Comparison of ENCODE assay signal across 24 cellular contexts in genomic region chr14:77849711-77850110, GRCh38. TPM values are rescaled to one million over a fixed set of nuclear protein-coding genes. Genes with fewer than 3 reads are reported as not detected.
DNase-seq lines count a peak whose midpoint lies in the region; ATAC-seq, FAIRE-seq and TF ChIP-seq lines count a peak whose summit lies in the region.
"Had no signal": no experiment of that assay in that cellular context is flagged by ENCODE, and none has a peak within 500 bp of the region (broad histone marks: within the 10 kb centered on the region; RNA-seq: fewer than 3 reads in every experiment).

No MANE protein-coding gene starts in this region.

- H3K4me3 Mint-ChIP-seq in activated T-helper 17 cell treated with anti-CD3 and anti-CD28 coated beads, Interleukin-2, amount 50 U/mL, for 72 hours = no peak overlapping the region
- H3K4me3 Mint-ChIP-seq: WTC11 had no signal

- in situ Hi-C loops in HepG2 (cut with HindIII; ENCODE audit: extremely low pct_ligation_motif_present, low pct_unique_long_range_greater_than_20kb) = loop anchor here (25.0 kb wide), 1 partner anchor 738 kb away; no protein-coding TSS in a partner anchor

- H2AFZ ChIP-seq in HepG2 (ENCODE audit: low read length) = no peak overlapping the region
- no peak overlapping the region for H2AFZ ChIP-seq in SK-N-SH (ENCODE audit: low read depth)

- DNase-seq in HepG2 (ENCODE audit: low spot score) (no peak), right lobe of liver (no peak), SK-N-SH (no peak), foreskin fibroblast (peak; percentile 17 to 44), upper lobe of left lung (no peak), psoas muscle (no peak), SK-N-DZ (ENCODE audit: low spot score) (no peak)
- DNase-seq: 8988T; activated CD4-positive, alpha-beta T cell treated with anti-CD3 and anti-CD28 coated beads, Interleukin-2, amount 50 U/mL, for 48 hours; activated effector memory CD4-positive, alpha-beta T cell treated with anti-CD3 and anti-CD28 coated beads, Interleukin-2, amount 50 U/mL, for 16 hours; Caco-2; dermis blood vessel endothelial cell; KG1; lower lobe of right lung; NCI-H187; NCI-H69; stimulated activated naive CD4-positive, alpha-beta T cell; T1000 had no signal

- no peak overlapping the region for H3K27ac Mint-ChIP-seq in activated T-helper 17 cell treated with anti-CD3 and anti-CD28 coated beads, Interleukin-2, amount 50 U/mL, for 72 hours
- H3K27ac Mint-ChIP-seq: WTC11 had no signal

- H4K20me1 ChIP-seq in HepG2 (ENCODE audit: insufficient read depth, low read length) = no peaks in the 10 kb centered on the region
- H4K20me1 ChIP-seq in SK-N-SH (ENCODE audit: insufficient read depth) = no peaks in the 10 kb centered on the region
- H4K20me1 ChIP-seq: BLaER1 had no signal

- H3K9me3 ChIP-seq in HepG2 (ENCODE audit: low read length) (no peaks in the 10 kb centered on the region), right lobe of liver (no peaks in the 10 kb centered on the region), SK-N-SH (no peaks in the 10 kb centered on the region), upper lobe of left lung (no peaks in the 10 kb centered on the region), psoas muscle (no peaks in the 10 kb centered on the region)
- H3K9me3 ChIP-seq: Caco-2, lower lobe of right lung had no signal

- ATAC-seq in HepG2 (no peak), right lobe of liver (no peak), upper lobe of left lung (ENCODE audit: low FRiP score in 2 of 2) (no peak), psoas muscle (no peak)
- no peak for ATAC-seq in activated T-helper 17 cell treated with anti-CD3 and anti-CD28 coated beads, Interleukin-2, amount 50 U/mL, for 72 hours (replicated peaks)
- ATAC-seq: lower lobe of right lung, WTC11 had no signal

- no peak for TF ChIP-seq RAD21 in HepG2 (CRISPR knock-in tag; IDR thresholded peaks at IDR 0.05)
- TF ChIP-seq RAD21 in SK-N-SH (IDR thresholded peaks at IDR 0.05; ENCODE audit: low read length) = no peak

- TF ChIP-seq CTCF in HepG2 (CRISPR knock-in tag; IDR thresholded peaks at IDR 0.05) (no peak), right lobe of liver (IDR thresholded peaks at IDR 0.05) (no peak), SK-N-SH (IDR thresholded peaks at IDR 0.05) (no peak), foreskin fibroblast (IDR thresholded peaks at IDR 0.05; ENCODE audit: low read depth, low read length) (no peak), upper lobe of left lung (IDR thresholded peaks at IDR 0.05) (no peak), psoas muscle (IDR thresholded peaks at IDR 0.05) (no peak)

- no peak overlapping the region for H3K27ac ChIP-seq in HepG2 (ENCODE audit: extremely low read length, insufficient read depth, low read length)
- no peak overlapping the region for H3K27ac ChIP-seq in right lobe of liver
- H3K27ac ChIP-seq in SK-N-SH (ENCODE audit: low read depth in 2 of 2, low read length in 1 of 2) = no peak overlapping the region
- no peak overlapping the region for H3K27ac ChIP-seq in upper lobe of left lung
- H3K27ac ChIP-seq in psoas muscle = no peak overlapping the region
- H3K27ac ChIP-seq: BLaER1, lower lobe of right lung had no signal

- H3K36me3 Mint-ChIP-seq in activated T-helper 17 cell treated with anti-CD3 and anti-CD28 coated beads, Interleukin-2, amount 50 U/mL, for 72 hours (ENCODE audit: low read depth) = no peaks in the 10 kb centered on the region
- H3K36me3 Mint-ChIP-seq: WTC11 had no signal

- H3K36me3 ChIP-seq in HepG2 (replicated peaks in 1 of 2; ENCODE audit: control insufficient read depth in 1 of 2, insufficient read depth in 2 of 2, low read length in 2 of 2) (no peaks in the 10 kb centered on the region), right lobe of liver (no peaks in the 10 kb centered on the region), SK-N-SH (replicated peaks in 1 of 2; ENCODE audit: control insufficient read depth in 1 of 2, insufficient read depth in 2 of 2, low read length in 1 of 2) (no peaks in the 10 kb centered on the region), upper lobe of left lung (no peaks in the 10 kb centered on the region), psoas muscle (ENCODE audit: insufficient read depth in 1 of 2, low read depth in 1 of 2) (peaks cover 0 to 3% of the 10 kb centered on the region in 2 donors)
- H3K36me3 ChIP-seq: BLaER1, lower lobe of right lung had no signal

- TF ChIP-seq POLR2A in HepG2 (IDR thresholded peaks at IDR 0.05; ENCODE audit: insufficient read depth in 1 of 2, low read depth in 2 of 2, low read length in 2 of 2) = no peak
- no peak for TF ChIP-seq POLR2A in right lobe of liver (IDR thresholded peaks at IDR 0.05)
- TF ChIP-seq POLR2A in upper lobe of left lung (IDR thresholded peaks at IDR 0.05) = no peak

- no TSS peak for BruUV-seq in HepG2 (replicated peaks; lab: Mats Ljungman, UMichigan)

- no peak for FAIRE-seq in HepG2 (lab: Jason Lieb, UNC)
- FAIRE-seq: H1, keratinocyte had no signal

- 80% methylated on average over 1 of the region's 1 CpG for WGBS in HepG2 (ENCODE audit: low lambda C conversion rate)
- 100% methylated on average over 1 of the region's 1 CpG for WGBS in right lobe of liver (ENCODE audit: insufficient coverage, low coverage, low lambda C conversion rate, missing lambda C conversion rate)
- 36% methylated on average over 1 of the region's 1 CpG for WGBS in SK-N-SH (ENCODE audit: low lambda C conversion rate)
- 87 to 100% methylated on average over 1 of the region's 1 CpG for WGBS in upper lobe of left lung, 2 donors
- WGBS in psoas muscle, 3 donors = 60 to 84% (median 65%) methylated on average over 1 of the region's 1 CpG

- H3K27me3 ChIP-seq in HepG2 (ENCODE audit: control insufficient read depth in 1 of 2, insufficient read depth in 2 of 2, low read length in 2 of 2) (no peaks in the 10 kb centered on the region), right lobe of liver (no peaks in the 10 kb centered on the region), SK-N-SH (ENCODE audit: insufficient read depth) (no peaks in the 10 kb centered on the region), upper lobe of left lung (no peaks in the 10 kb centered on the region), psoas muscle (ENCODE audit: insufficient read depth in 3 of 3, low read length in 2 of 3) (no peaks in the 10 kb centered on the region)
- H3K27me3 ChIP-seq: BLaER1 had no signal

- no peak overlapping the region for H3K4me3 ChIP-seq in HepG2 (replicated peaks in 1 of 3; ENCODE audit: insufficient read depth in 1 of 3, low read depth in 2 of 3, low read length in 3 of 3)
- H3K4me3 ChIP-seq in right lobe of liver = no peak overlapping the region
- H3K4me3 ChIP-seq in SK-N-SH (ENCODE audit: low read depth in 2 of 2, low read length in 1 of 2) = no peak overlapping the region
- no peak overlapping the region for H3K4me3 ChIP-seq in foreskin fibroblast (ENCODE audit: low read depth in 1 of 2, low read length in 2 of 2)
- no peak overlapping the region for H3K4me3 ChIP-seq in upper lobe of left lung
- no peak overlapping the region for H3K4me3 ChIP-seq in psoas muscle
- H3K4me3 ChIP-seq: BLaER1, lower lobe of right lung, smooth muscle cell had no signal

- no peak for TF ChIP-seq EP300 in HepG2 (IDR thresholded peaks at IDR 0.05; ENCODE audit: low read depth in 2 of 2, low read length in 2 of 2)
- no peak for TF ChIP-seq EP300 in HepG2 (CRISPR knock-in tag; IDR thresholded peaks at IDR 0.05; ENCODE audit: borderline replicate concordance)
- no peak for TF ChIP-seq EP300 in SK-N-SH (IDR thresholded peaks at IDR 0.05; ENCODE audit: borderline replicate concordance in 1 of 2, low read depth in 1 of 2, low read length in 1 of 2)
- TF ChIP-seq EP300 in upper lobe of left lung (IDR thresholded peaks at IDR 0.05) = no peak

- peaks cover 6% of the 10 kb centered on the region; the same call in 1 of the 2 replicates for H3K4me1 ChIP-seq in HepG2 (ENCODE audit: insufficient read depth, low read length)
- no peaks in the 10 kb centered on the region for H3K4me1 ChIP-seq in right lobe of liver
- no peaks in the 10 kb centered on the region for H3K4me1 ChIP-seq in SK-N-SH (ENCODE audit: control insufficient read depth in 1 of 2, insufficient read depth in 2 of 2, low read depth in 1 of 2, low read length in 1 of 2)
- no peaks in the 10 kb centered on the region for H3K4me1 ChIP-seq in upper lobe of left lung
- no peaks in the 10 kb centered on the region for H3K4me1 ChIP-seq in psoas muscle
- H3K4me1 ChIP-seq: BLaER1, Caco-2, lower lobe of right lung had no signal

- H3K27me3 Mint-ChIP-seq in activated T-helper 17 cell treated with anti-CD3 and anti-CD28 coated beads, Interleukin-2, amount 50 U/mL, for 72 hours = no peaks in the 10 kb centered on the region

- peaks cover 9% of the 10 kb centered on the region for H3K9me3 Mint-ChIP-seq in activated T-helper 17 cell treated with anti-CD3 and anti-CD28 coated beads, Interleukin-2, amount 50 U/mL, for 72 hours

- H3K9me2 ChIP-seq in SK-N-SH = no peaks in the 10 kb centered on the region

- POLR2A ChIA-PET in HepG2 (lab: Yijun Ruan, JAX) (no interaction called here), SK-N-SH (lab: Yijun Ruan, JAX) (no interaction called here)

- intact Hi-C loops in HepG2 (cut with micrococcal nuclease; ENCODE audit: unreplicated experiment) = no loop called here
- intact Hi-C loops in right lobe of liver (cut with DNase I) = no loop called here
- intact Hi-C loops in psoas muscle (cut with DNase I) = no loop called here

- H3K9ac ChIP-seq in HepG2 (ENCODE audit: insufficient read depth, low read depth, low read length) (no peak overlapping the region), SK-N-SH (no peak overlapping the region)
- H3K9ac ChIP-seq: BLaER1 had no signal

- CTCF ChIA-PET in HepG2 (lab: Yijun Ruan, JAX; ENCODE audit: low intra/inter-chr PET ratio, low total read pairs) = no interaction called here
- CTCF ChIA-PET in SK-N-SH (lab: Yijun Ruan, JAX) = interaction anchor here (1.6 kb wide), 1 partner anchor 717 kb away, joined by 4 read pairs; no protein-coding TSS in a partner anchor

- no peaks in the 10 kb centered on the region for H3K4me1 Mint-ChIP-seq in activated T-helper 17 cell treated with anti-CD3 and anti-CD28 coated beads, Interleukin-2, amount 50 U/mL, for 72 hours
- H3K4me1 Mint-ChIP-seq: WTC11 had no signal

- H3K79me2 ChIP-seq in HepG2 (ENCODE audit: insufficient read depth, low read length) = no peaks in the 10 kb centered on the region
- H3K79me2 ChIP-seq in SK-N-SH (ENCODE audit: insufficient read depth) = no peaks in the 10 kb centered on the region

- H3F3A ChIP-seq in SK-N-SH (replicated peaks; ENCODE audit: insufficient read depth) = no peaks in the 10 kb centered on the region

- H3K4me2 ChIP-seq in HepG2 (ENCODE audit: low read depth, low read length) = no peak overlapping the region
- H3K4me2 ChIP-seq in SK-N-SH = no peak overlapping the region
- H3K4me2 ChIP-seq: BLaER1, smooth muscle cell had no signal

RNA-seq across cellular contexts. Expression of gene ADCK1, which starts 49.8 kb away (rescaled TPM):
- 2.1 and 3.9 TPM in 2 replicates for total RNA-seq in HepG2 (2016; rRNA removed; fragmentation: Illumina TruSeq; extraction: Trizol)
- 1.1 and 1.2 TPM in 2 replicates for total RNA-seq in HepG2 (2016; cell fraction: cytosol; rRNA removed; fragmentation: Illumina TruSeq; extraction: Trizol; ENCODE audit: low read depth)
- 1.9 and 4.5 TPM in 2 replicates for total RNA-seq in HepG2 (2016; cell fraction: insoluble cytoplasmic fraction; rRNA removed; fragmentation: Illumina TruSeq; extraction: Trizol)
- total RNA-seq in HepG2 (2016; cell fraction: membrane; rRNA removed; fragmentation: Illumina TruSeq; extraction: Trizol) = 1.4 TPM in 2 replicates
- total RNA-seq in HepG2 (2016; cell fraction: nucleus; rRNA removed; fragmentation: Illumina TruSeq; extraction: Trizol) = 5.3 and 6.0 TPM in 2 replicates
- polyA plus RNA-seq in HepG2 (2011; rRNA removed) = 6.3 and 6.8 TPM in 2 replicates
- 4.5 and 4.6 TPM in 2 replicates for polyA plus RNA-seq in HepG2 (2011; cell fraction: cytosol; rRNA removed)
- 24.8 and 27.0 TPM in 2 replicates for polyA plus RNA-seq in HepG2 (2011; cell fraction: nucleus; rRNA removed)
- polyA plus RNA-seq in HepG2 (2012) = 2.4 and 3.8 TPM in 2 replicates
- 0.55 and 0.59 TPM in 2 replicates for polyA plus RNA-seq in HepG2 (2016; cell fraction: cytosol; fragmentation: Illumina TruSeq; extraction: Trizol; ENCODE audit: low read depth)
- 2.4 and 2.5 TPM in 2 replicates for polyA plus RNA-seq in HepG2 (2016; cell fraction: insoluble cytoplasmic fraction; fragmentation: Illumina TruSeq; extraction: Trizol; ENCODE audit: low read depth)
- 1.4 and 1.6 TPM in 2 replicates for polyA plus RNA-seq in HepG2 (2016; cell fraction: membrane; fragmentation: Illumina TruSeq; extraction: Trizol; ENCODE audit: low read depth)
- 9.5 and 12.3 TPM in 2 replicates for polyA plus RNA-seq in HepG2 (2016; cell fraction: nucleus; fragmentation: Illumina TruSeq; extraction: Trizol; ENCODE audit: insufficient read depth, low read depth)
- 5.5 and 15.7 TPM in 2 replicates for polyA minus RNA-seq in HepG2 (2011; rRNA and poly(A)+ RNA removed; ENCODE audit: low replicate concordance)
- 1.1 and 2.1 TPM in 2 replicates for polyA minus RNA-seq in HepG2 (2011; cell fraction: cytosol; rRNA and poly(A)+ RNA removed)
- 2.7 and 11.4 TPM in 2 replicates for polyA minus RNA-seq in HepG2 (2011; cell fraction: nucleus; rRNA and poly(A)+ RNA removed)
- 1 to 10 TPM; 3.7 to 6.0 (median 5.1) TPM for total RNA-seq in right lobe of liver
- 10.4 and 11.4 TPM in 2 replicates for polyA plus RNA-seq in SK-N-SH (2012; rRNA removed)
- polyA plus RNA-seq in SK-N-SH (2012; cell fraction: cytosol; rRNA removed) = 6.1 and 7.4 TPM in 2 replicates
- polyA plus RNA-seq in SK-N-SH (2012; cell fraction: nucleus; rRNA removed) = 22.4 and 24.9 TPM in 2 replicates
- 1 to 10 TPM; 2.0 to 2.1 TPM for total RNA-seq in activated T-helper 17 cell treated with anti-CD3 and anti-CD28 coated beads, Interleukin-2, amount 50 U/mL, for 72 hours
- 10 to 100 TPM in 3 of 6 donors, 1 to 10 TPM in 3; 5.6 to 40.3 (median 9.2) TPM for total RNA-seq in upper lobe of left lung
- total RNA-seq in psoas muscle = 1 to 10 TPM; 3.8 to 6.6 (median 5.4) TPM
- 1 to 10 TPM; 7.2 to 9.1 (median 8.9) TPM for polyA plus RNA-seq in psoas muscle
- 10.0 and 11.0 TPM in 2 replicates for polyA plus RNA-seq in SK-N-DZ (2014; cell fraction: cytosol; rRNA removed)
- polyA plus RNA-seq in SK-N-DZ (2014; cell fraction: nucleus; rRNA removed) = 15.5 and 16.3 TPM in 2 replicates

Comparison
In these comparisons a context has a peak if more than half of its experiments do, and no peak if none do; other contexts are left out.
1. DNase-seq: peak in foreskin fibroblast (2 of 2); none in HepG2 (single experiment), right lobe of liver (0 of 3), SK-N-SH (single experiment), upper lobe of left lung (0 of 2), psoas muscle (0 of 2) and SK-N-DZ (single experiment).
2. Of the 25 proteins assayed by ChIP-seq in both HepG2 and SK-N-SH: peak only in HepG2: none; only in SK-N-SH: FOSL2, JUND, PBX3 and TCF12; in both: none; in neither: 21.